Comparison of ENCODE assay signal across 1 cellular context in the genomic region with DNA sequence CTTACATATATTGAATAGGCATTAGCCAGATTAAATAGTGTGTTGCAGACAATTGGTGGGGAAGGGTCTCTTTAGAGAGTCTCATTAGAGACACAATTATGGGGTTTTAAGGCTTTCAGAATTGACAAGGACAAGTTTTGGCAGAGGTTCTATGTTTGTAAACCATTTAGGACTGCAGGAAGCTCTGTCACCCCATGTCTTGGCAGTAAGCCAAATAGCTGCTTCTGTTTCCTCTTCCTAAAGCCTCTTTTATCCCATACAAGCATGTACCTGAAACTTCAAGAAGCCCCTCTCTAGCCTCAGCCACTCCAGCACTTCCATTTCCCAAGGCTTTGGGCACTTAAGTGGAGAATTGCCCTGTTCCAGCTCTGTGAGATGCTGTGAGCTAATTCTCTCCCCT.
TF ChIP-seq lines count a peak whose summit lies in the region.

No MANE protein-coding gene starts in this region.

TF ChIP-seq in K562, 482 proteins besides CTCF, POLR2A, EP300 and RAD21 (continued from another document):
- TF ChIP-seq, protein P1, sequence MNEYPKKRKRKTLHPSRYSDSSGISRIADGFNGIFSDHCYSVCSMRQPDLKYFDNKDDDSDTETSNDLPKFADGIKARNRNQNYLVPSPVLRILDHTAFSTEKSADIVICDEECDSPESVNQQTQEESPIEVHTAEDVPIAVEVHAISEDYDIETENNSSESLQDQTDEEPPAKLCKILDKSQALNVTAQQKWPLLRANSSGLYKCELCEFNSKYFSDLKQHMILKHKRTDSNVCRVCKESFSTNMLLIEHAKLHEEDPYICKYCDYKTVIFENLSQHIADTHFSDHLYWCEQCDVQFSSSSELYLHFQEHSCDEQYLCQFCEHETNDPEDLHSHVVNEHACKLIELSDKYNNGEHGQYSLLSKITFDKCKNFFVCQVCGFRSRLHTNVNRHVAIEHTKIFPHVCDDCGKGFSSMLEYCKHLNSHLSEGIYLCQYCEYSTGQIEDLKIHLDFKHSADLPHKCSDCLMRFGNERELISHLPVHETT (CRISPR knock-in tag; conservative IDR thresholded peaks at IDR 0.05 in 1 of 2, IDR thresholded peaks at IDR 0.05 in 1 of 2) = no peak
- TF ChIP-seq, protein P2, sequence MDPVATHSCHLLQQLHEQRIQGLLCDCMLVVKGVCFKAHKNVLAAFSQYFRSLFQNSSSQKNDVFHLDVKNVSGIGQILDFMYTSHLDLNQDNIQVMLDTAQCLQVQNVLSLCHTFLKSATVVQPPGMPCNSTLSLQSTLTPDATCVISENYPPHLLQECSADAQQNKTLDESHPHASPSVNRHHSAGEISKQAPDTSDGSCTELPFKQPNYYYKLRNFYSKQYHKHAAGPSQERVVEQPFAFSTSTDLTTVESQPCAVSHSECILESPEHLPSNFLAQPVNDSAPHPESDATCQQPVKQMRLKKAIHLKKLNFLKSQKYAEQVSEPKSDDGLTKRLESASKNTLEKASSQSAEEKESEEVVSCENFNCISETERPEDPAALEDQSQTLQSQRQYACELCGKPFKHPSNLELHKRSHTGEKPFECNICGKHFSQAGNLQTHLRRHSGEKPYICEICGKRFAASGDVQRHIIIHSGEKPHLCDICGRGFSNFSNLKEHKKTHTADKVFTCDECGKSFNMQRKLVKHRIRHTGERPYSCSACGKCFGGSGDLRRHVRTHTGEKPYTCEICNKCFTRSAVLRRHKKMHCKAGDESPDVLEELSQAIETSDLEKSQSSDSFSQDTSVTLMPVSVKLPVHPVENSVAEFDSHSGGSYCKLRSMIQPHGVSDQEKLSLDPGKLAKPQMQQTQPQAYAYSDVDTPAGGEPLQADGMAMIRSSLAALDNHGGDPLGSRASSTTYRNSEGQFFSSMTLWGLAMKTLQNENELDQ (CRISPR knock-in tag; IDR thresholded peaks at IDR 0.05; ENCODE audit: borderline replicate concordance) = no peak
TF ChIP-seq in K562: peak in this region for 3.
